13 cellular contexts compared by ENCODE assay signal in the genomic region with DNA sequence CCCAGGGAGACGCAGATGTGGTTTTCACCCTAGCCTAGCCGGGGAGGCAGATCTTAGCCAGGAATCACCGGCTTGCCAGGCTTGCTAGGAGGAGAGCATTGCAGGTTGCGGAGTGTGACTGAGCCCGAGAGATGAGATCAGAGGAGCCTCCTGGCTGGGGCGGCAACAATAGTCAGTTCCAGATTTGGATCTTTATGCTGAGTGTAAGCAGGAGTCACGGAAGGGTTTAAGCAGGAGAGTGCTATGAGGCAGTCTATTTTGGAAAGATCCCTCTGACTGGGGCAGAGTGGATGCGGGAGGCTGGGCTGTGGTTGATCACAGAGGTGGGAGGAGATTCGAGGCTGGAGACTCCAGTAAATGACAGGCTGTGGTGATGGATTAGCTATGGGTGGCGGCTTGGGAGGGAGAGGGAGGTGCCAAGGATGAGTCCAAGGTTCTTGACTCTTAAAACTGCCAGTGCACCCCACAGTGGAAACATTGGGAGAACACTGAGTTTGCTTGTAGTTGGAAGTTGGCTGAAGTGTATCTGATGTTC. TPM values are rescaled to one million over a fixed set of nuclear protein-coding genes. Genes with fewer than 3 reads are reported as not detected.
DNase-seq lines count a peak whose midpoint lies in the region; ATAC-seq and TF ChIP-seq lines count a peak whose summit lies in the region.
"Had no signal": no experiment of that assay in that cellular context is flagged by ENCODE, and none has a peak within 500 bp of the region (broad histone marks: within the 10 kb centered on the region; RNA-seq: fewer than 3 reads in every experiment).

No MANE protein-coding gene starts in this region.

- peaks cover 9% of the 10 kb centered on the region for H3K27me3 ChIP-seq in RWPE2 (ENCODE audit: insufficient read depth, poor library complexity, severe bottlenecking)
- no peaks in the 10 kb centered on the region for H3K27me3 ChIP-seq in transverse colon
- peaks cover 0 to 8% of the 10 kb centered on the region in 2 donors for H3K27me3 ChIP-seq in left lung
- H3K27me3 ChIP-seq: ovary had no signal

- TF ChIP-seq POLR2A in transverse colon (IDR thresholded peaks at IDR 0.05) = no peak

- TF ChIP-seq CTCF in HEK293 (tag by site-specific recombination; IDR thresholded peaks at IDR 0.05) (no peak), RWPE2 (IDR thresholded peaks at IDR 0.05; ENCODE audit: poor library complexity, severe bottlenecking) (no peak), transverse colon (IDR thresholded peaks at IDR 0.05) (no peak), left lung (IDR thresholded peaks at IDR 0.05) (no peak)

- in situ Hi-C loops in transverse colon (cut with MboI; ENCODE audit: low pct_ligation_motif_present in 1 of 4, low pct_unique_long_range_greater_than_20kb in 1 of 4, low sequenced_read_pairs in 3 of 4) = no loop called here

- H3K27ac ChIP-seq in HEK293 (ENCODE audit: extremely low read depth, low read depth, low read length) (no peak overlapping the region), RWPE2 (ENCODE audit: poor library complexity, severe bottlenecking) (no peak overlapping the region), transverse colon (no peak overlapping the region), left lung (no peak overlapping the region)
- H3K27ac ChIP-seq: left ventricle myocardium inferior, ovary had no signal

- CTCF ChIA-PET in HEK293 (lab: Yijun Ruan, JAX) = interaction anchor here (0.6 to 1.1 kb wide), 3 partner anchors 11 to 150 kb away, joined by 4 to 9 read pairs (median 5); partner anchors contain the start of gene BAHD1

- POLR2A ChIA-PET in HEK293 (lab: Yijun Ruan, JAX) = interaction anchor here (0.6 to 1.6 kb wide), 4 partner anchors 9 to 42 kb away, joined by 3 to 4 read pairs (median 3); partner anchors contain the start of genes BAHD1 and IVD

- H3K36me3 ChIP-seq in HEK293 (ENCODE audit: control insufficient read depth in 2 of 2, insufficient read depth in 1 of 2, low read length in 2 of 2) (no peaks in the 10 kb centered on the region; a peak in 1 of 3 replicates), RWPE2 (ENCODE audit: low read depth) (no peaks in the 10 kb centered on the region), transverse colon (no peaks in the 10 kb centered on the region), left lung (no peaks in the 10 kb centered on the region)
- H3K36me3 ChIP-seq: left ventricle myocardium inferior, ovary had no signal

- H3K4me3 ChIP-seq in HEK293 (ENCODE audit: low read depth, low read length) = no peak overlapping the region
- no peak overlapping the region for H3K4me3 ChIP-seq in RWPE2 (ENCODE audit: severe bottlenecking)
- H3K4me3 ChIP-seq in transverse colon = no peak overlapping the region
- no peak overlapping the region for H3K4me3 ChIP-seq in left lung
- H3K4me3 ChIP-seq: left ventricle myocardium inferior, ovary had no signal

- no peaks in the 10 kb centered on the region for H3K9me3 ChIP-seq in HEK293 (ENCODE audit: control insufficient read depth, insufficient read depth, low read depth, low read length)
- H3K9me3 ChIP-seq in RWPE2 (ENCODE audit: severe bottlenecking) = no peaks in the 10 kb centered on the region
- no peaks in the 10 kb centered on the region for H3K9me3 ChIP-seq in transverse colon
- H3K9me3 ChIP-seq in left lung = no peaks in the 10 kb centered on the region
- H3K9me3 ChIP-seq: left ventricle myocardium inferior, ovary had no signal

- intact Hi-C loops in transverse colon (cut with DNase I; ENCODE audit: low total_unique reads) = no loop called here
- intact Hi-C loops in cardiac septum (cut with DNase I) = no loop called here
- intact Hi-C loops in left lung (cut with DNase I) = no loop called here

- H3K4me1 ChIP-seq in HEK293 (ENCODE audit: control insufficient read depth, insufficient read depth, low read length) (no peaks in the 10 kb centered on the region), RWPE2 (ENCODE audit: insufficient read depth, poor library complexity, severe bottlenecking) (no peaks in the 10 kb centered on the region), transverse colon (peaks cover 0 to 3% (median 0%) of the 10 kb centered on the region in 4 donors), left lung (no peaks in the 10 kb centered on the region)
- H3K4me1 ChIP-seq: left ventricle myocardium inferior had no signal

- DNase-seq in RWPE2 (ENCODE audit: low spot score) (no peak), fibroblast of peridontal ligament (ENCODE audit: extremely low read depth) (peak; percentile 34), transverse colon (peak; percentile 69), cardiac septum (ENCODE audit: low spot score) (no peak), left lung (no peak)
- no peak for DNase-seq in stimulated activated CD8-positive, alpha-beta memory T cell treated with anti-CD3 and anti-CD28 coated beads, Interleukin-4, amount 100 ng/mL, for 48 hours
- DNase-seq: left ventricle myocardium inferior; NCI-H526 treated with DMSO at 0.1 percent for 48 hours; ovary; stimulated activated CD4-positive, alpha-beta T cell treated with anti-CD3 and anti-CD28 coated beads, Interleukin-4, amount 100 ng/mL, for 4 hours; substantia nigra; T-helper 17 cell had no signal

- ATAC-seq in RWPE2 (ENCODE audit: low read depth) (peak; percentile 67), left lung (no peak)
- ATAC-seq: T-helper 17 cell had no signal

- TF ChIP-seq EP300 in transverse colon (IDR thresholded peaks at IDR 0.05; ENCODE audit: low read depth) = no peak

- 45 to 80% methylated on average over 1 to 10 of the region's 10 CpGs for WGBS in transverse colon (ENCODE audit: low coverage in 1 of 2), 2 donors

TF ChIP-seq in HEK293, 187 proteins besides CTCF, POLR2A, EP300 and RAD21 (continues in another document):
- TF ChIP-seq ZBTB10 (tag by site-specific recombination; IDR thresholded peaks at IDR 0.05) (no peak), WT1 (tag by site-specific recombination; IDR thresholded peaks at IDR 0.05) (peak; percentile 48; the same call in 1 of the 2 replicates), ZNF398 (tag by site-specific recombination; IDR thresholded peaks at IDR 0.05) (peak; percentile 69), TRIM28 (IDR thresholded peaks at IDR 0.05; ENCODE audit: borderline replicate concordance, low read length) (peak; percentile 69; the same call in 1 of the 2 replicates), ZNF10 (tag by site-specific recombination; IDR thresholded peaks at IDR 0.05) (0 out of 2 replicates have a peak, but pooled peaks have one; percentile 5), SP3 (tag by site-specific recombination; IDR thresholded peaks at IDR 0.05) (peak; percentile 33), MZF1 (tag by site-specific recombination; IDR thresholded peaks at IDR 0.05; ENCODE audit: borderline replicate concordance) (0 out of 2 replicates have a peak, but pooled peaks have one; percentile 38)
- TF ChIP-seq, protein P1, sequence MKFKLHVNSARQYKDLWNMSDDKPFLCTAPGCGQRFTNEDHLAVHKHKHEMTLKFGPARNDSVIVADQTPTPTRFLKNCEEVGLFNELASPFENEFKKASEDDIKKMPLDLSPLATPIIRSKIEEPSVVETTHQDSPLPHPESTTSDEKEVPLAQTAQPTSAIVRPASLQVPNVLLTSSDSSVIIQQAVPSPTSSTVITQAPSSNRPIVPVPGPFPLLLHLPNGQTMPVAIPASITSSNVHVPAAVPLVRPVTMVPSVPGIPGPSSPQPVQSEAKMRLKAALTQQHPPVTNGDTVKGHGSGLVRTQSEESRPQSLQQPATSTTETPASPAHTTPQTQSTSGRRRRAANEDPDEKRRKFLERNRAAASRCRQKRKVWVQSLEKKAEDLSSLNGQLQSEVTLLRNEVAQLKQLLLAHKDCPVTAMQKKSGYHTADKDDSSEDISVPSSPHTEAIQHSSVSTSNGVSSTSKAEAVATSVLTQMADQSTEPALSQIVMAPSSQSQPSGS (tag by site-specific recombination; IDR thresholded peaks at IDR 0.05; ENCODE audit: low read depth) = no peak

RNA-seq across cellular contexts. Expression of gene BAHD1, which starts 10.4 kb away (rescaled TPM):
- 10 to 100 TPM in 3 of 4 donors, 1 to 10 TPM in 1; 9.0 to 35.5 (median 26.4) TPM for total RNA-seq in transverse colon
- total RNA-seq in cardiac septum = 17.7 TPM
- 10 to 100 TPM; 23.7 to 27.2 TPM for total RNA-seq in left lung

RNA-seq across cellular contexts. Expression of gene IVD, which starts 24.7 kb away (rescaled TPM):
- 100 to 1,000 TPM in 1 of 4 donors, 10 to 100 TPM in 3; 51.4 to 122 (median 58.7) TPM for total RNA-seq in transverse colon
- total RNA-seq in cardiac septum = 106 TPM
- total RNA-seq in left lung = 100 to 1,000 TPM in 1 of 2 donors, 10 to 100 TPM in 1; 61.9 to 104 TPM

RNA-seq across cellular contexts. Expression of gene CHST14, which starts 40.4 kb away (rescaled TPM):
- 1 to 10 TPM in 3 of 4 donors, not detected in 1; 2.9 to 8.8 (median 4.1) TPM for total RNA-seq in transverse colon
- total RNA-seq in cardiac septum = 8.4 TPM
- 10 to 100 TPM; 15.1 to 20.2 TPM for total RNA-seq in left lung

RNA-seq across cellular contexts. Expression of gene KNSTRN, which starts 47.8 kb away (rescaled TPM):
- total RNA-seq in transverse colon (10 to 100 TPM in 1 of 4 donors, 1 to 10 TPM in 3; 7.5 to 80.4 (median 8.3) TPM), cardiac septum (7.5 TPM), left lung (10 to 100 TPM; 14.2 to 32.2 TPM)

Comparison
In these comparisons a context has a peak if more than half of its experiments do, and no peak if none do; other contexts are left out.
1. DNase-seq: peak in fibroblast of peridontal ligament (single experiment) and transverse colon (single experiment); none in RWPE2 (single experiment), stimulated activated CD8-positive, alpha-beta memory T cell treated with anti-CD3 and anti-CD28 coated beads, Interleukin-4, amount 100 ng/mL, for 48 hours (single experiment), cardiac septum (single experiment) and left lung (0 of 2).